Comparison of ENCODE assay signal across 8 cellular contexts in the genomic region with DNA sequence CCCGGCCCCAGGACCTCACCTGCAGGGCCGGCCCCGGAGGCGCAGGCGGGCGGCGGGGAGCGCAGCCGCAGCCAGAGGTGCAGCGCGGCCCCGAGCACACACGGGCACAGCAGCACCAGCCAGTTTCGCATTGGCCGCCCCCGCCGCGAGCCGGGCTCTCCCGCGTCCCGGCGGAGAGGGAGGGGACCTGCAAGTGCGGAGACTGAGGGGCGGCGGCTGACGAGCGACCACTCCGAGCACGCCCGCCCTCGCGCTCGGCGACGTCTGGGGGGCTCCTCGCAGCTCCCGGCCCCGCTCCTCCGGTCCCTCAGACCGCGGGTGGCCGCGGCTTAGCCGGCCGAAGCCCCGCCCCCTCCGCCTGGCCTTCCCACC. TPM values are rescaled to one million over a fixed set of nuclear protein-coding genes. Genes with fewer than 3 reads are reported as not detected.
DNase-seq lines count a peak whose midpoint lies in the region; ATAC-seq and TF ChIP-seq lines count a peak whose summit lies in the region.

A gene (minus strand): TSS at position 331 of the 372 bp plus-strand sequence. CDS start 200 bp downstream, at position 131.

- TF ChIP-seq CTCF in brain (conservative IDR thresholded peaks at IDR 0.05) (no peak), GM20000 (IDR thresholded peaks at IDR 0.05; ENCODE audit: extremely low read depth, missing control alignments) (no peak)

- in situ Hi-C loops in Caki2 (cut with HindIII; ENCODE audit: low pct_unique_long_range_greater_than_20kb, low sequenced_read_pairs), result no loop called here

- DNase-seq in Caki2 (ENCODE audit: low read depth) (no peak), HT-29 (ENCODE audit: low spot score) (no peak), left lobe of liver (ENCODE audit: low spot score) (no peak), substantia nigra (lab: John Stamatoyannopoulos, UW) (peak in 1 of 49 donors; percentile 53), GM20000 (ENCODE audit: low spot score) (no peak)
- no peak for DNase-seq in stimulated activated CD4-positive, alpha-beta T cell treated with anti-CD3 and anti-CD28 coated beads, Interleukin-4, amount 100 ng/mL, for 24 hours

- peak within 1 kb of the TSS; percentile 96 for H3K27ac ChIP-seq in substantia nigra (ENCODE audit: low read depth, low read length, poor library complexity, severe bottlenecking)

- ATAC-seq in GM21381 (IDR thresholded peaks at IDR 0.05; ENCODE audit: unreplicated experiment) (peak; percentile 36), left lobe of liver (peak; percentile 59)

- H3K9me3 Mint-ChIP-seq in brain, result no peaks in the 10 kb centered on the region

- peaks cover 3% of the 10 kb centered on the region for H3K36me3 Mint-ChIP-seq in brain

- peak within 1 kb of the TSS; percentile 96 to 100 (median 98) for H3K4me3 Mint-ChIP-seq in brain

- H3K27me3 Mint-ChIP-seq in brain, result peaks cover 11% of the 10 kb centered on the region

- H3K4me1 Mint-ChIP-seq in brain, result peaks cover 46% of the 10 kb centered on the region

- H3K27ac Mint-ChIP-seq in brain, result peak within 1 kb of the TSS; percentile 99 to 100 (median 100)

RNA-seq across cellular contexts. Expression of the gene that starts here (rescaled TPM):
- 11.1 and 13.7 TPM in 2 replicates for total RNA-seq in Caki2 (2014; rRNA removed; shearing (Covaris generic); ENCODE audit: low replicate concordance)
- total RNA-seq in HT-29 (2014; rRNA removed; shearing (Covaris generic)), result 20.1 and 30.9 TPM in 2 replicates
- 4.9 TPM for polyA plus RNA-seq in brain (ENCODE audit: insufficient read depth, low read depth, low replicate concordance)
- 8.9 TPM for total RNA-seq in left lobe of liver
